In genomic region chr2:70896765-70897202, GRCh38 we compare ENCODE assay signal across 18 cellular contexts. TPM values are rescaled to one million over a fixed set of nuclear protein-coding genes. Genes with fewer than 3 reads are reported as not detected.
DNase-seq lines count a peak whose midpoint lies in the region; ATAC-seq and TF ChIP-seq lines count a peak whose summit lies in the region.
"Had no signal": no experiment of that assay in that cellular context is flagged by ENCODE, and none has a peak within 500 bp of the region (broad histone marks: within the 10 kb centered on the region; RNA-seq: fewer than 3 reads in every experiment).

No MANE protein-coding gene starts in this region.

- H3K9me3 Mint-ChIP-seq in CD14-positive monocyte (peaks cover 0 to 30% (median 15%) of the 10 kb centered on the region in 7 donors), neural crest cell (no peaks in the 10 kb centered on the region)

- peaks cover 96 to 99% (median 96%) of the 10 kb centered on the region in 3 donors for H3K27me3 Mint-ChIP-seq in CD14-positive monocyte (ENCODE audit: low read depth in 3 of 3)
- H3K27me3 Mint-ChIP-seq in neural crest cell (ENCODE audit: low read depth) = peaks cover 98% of the 10 kb centered on the region

- peak; percentile 37 for DNase-seq in CD14-positive monocyte (ENCODE audit: low spot score)
- peak; percentile 34 for DNase-seq in GM13976 (ENCODE audit: low spot score)
- DNase-seq in NOMO-1 treated with dmso at 0.1 percent for 144 hours (lab: John Stamatoyannopoulos, UW; ENCODE audit: unreplicated experiment) = peak; percentile 32
- DNase-seq in neural crest cell (ENCODE audit: low read depth, low spot score) = no peak
- DNase-seq in G401 (ENCODE audit: low spot score) = no peak
- DNase-seq: ACHN, AML-193, Caco-2, DMS153, NCI-H1105, NCI-H1694, NCI-H2107, NCI-H2227 treated with DMSO at 0.1 percent for 48 hours, NCI-H524, SHP77 treated with DMSO at 0.1 percent for 48 hours had no signal

- H3K27ac Mint-ChIP-seq in CD14-positive monocyte (no peak overlapping the region), neural crest cell (ENCODE audit: unreplicated experiment) (no peak overlapping the region)

- intact Hi-C loops in CD14-positive monocyte (cut with micrococcal nuclease) = no loop called here

- H3K4me1 Mint-ChIP-seq in CD14-positive monocyte = peaks cover 14% of the 10 kb centered on the region
- H3K4me1 Mint-ChIP-seq in neural crest cell = peaks cover 26% of the 10 kb centered on the region

- peak overlapping the region in 1 of 2 donors; percentile 82 for H3K4me3 Mint-ChIP-seq in CD14-positive monocyte
- peak overlapping the region; percentile 27 for H3K4me3 Mint-ChIP-seq in neural crest cell

- no peak for TF ChIP-seq CTCF in CD14-positive monocyte (IDR thresholded peaks at IDR 0.05)
- TF ChIP-seq CTCF in GM13976 (IDR thresholded peaks at IDR 0.05; ENCODE audit: borderline replicate concordance, control extremely low read depth, extremely low read depth, insufficient read depth, missing control alignments) = no peak
- no peak for TF ChIP-seq CTCF in neural crest cell (conservative IDR thresholded peaks at IDR 0.05)

- H3K36me3 Mint-ChIP-seq in CD14-positive monocyte (peaks cover 0 to 2% of the 10 kb centered on the region in 2 donors), neural crest cell (ENCODE audit: low read depth) (peaks cover 2% of the 10 kb centered on the region)

- in situ Hi-C loops in GM13976 (cut with MboI; ENCODE audit: low sequenced_read_pairs, unreplicated experiment) = no loop called here
- in situ Hi-C loops in G401 (cut with HindIII; ENCODE audit: low sequenced_read_pairs) = no loop called here

- ATAC-seq in HG02840 (IDR thresholded peaks at IDR 0.05; ENCODE audit: low FRiP score, unreplicated experiment) = no peak
- no peak for ATAC-seq in GM21737 (IDR thresholded peaks at IDR 0.05; ENCODE audit: unreplicated experiment)

RNA-seq across cellular contexts. Expression of gene VAX2, which starts 3.6 kb away (rescaled TPM):
- polyA plus RNA-seq in CD14-positive monocyte = not detected
- total RNA-seq in neural crest cell = 6.3 and 8.6 TPM in 2 replicates
- total RNA-seq in G401 (2014; rRNA removed; shearing (Covaris generic)) = 6.1 and 8.1 TPM in 2 replicates
- total RNA-seq: OCI-LY7 had no signal

RNA-seq across cellular contexts. Expression of gene ATP6V1B1, which starts 38.9 kb away (rescaled TPM):
- not detected for polyA plus RNA-seq in CD14-positive monocyte
- total RNA-seq in neural crest cell = 4.3 and 4.6 TPM in 2 replicates
- 1.1 TPM in 1 of 2 replicates, not detected in the other for total RNA-seq in G401 (2014; rRNA removed; shearing (Covaris generic))
- total RNA-seq: OCI-LY7 had no signal

Comparison
In these comparisons a context has a peak if more than half of its experiments do, and no peak if none do; other contexts are left out.
1. DNase-seq: peak in CD14-positive monocyte (single experiment), GM13976 (single experiment) and NOMO-1 treated with dmso at 0.1 percent for 144 hours (single experiment); none in neural crest cell (single experiment) and G401 (single experiment).